In the genomic region with DNA sequence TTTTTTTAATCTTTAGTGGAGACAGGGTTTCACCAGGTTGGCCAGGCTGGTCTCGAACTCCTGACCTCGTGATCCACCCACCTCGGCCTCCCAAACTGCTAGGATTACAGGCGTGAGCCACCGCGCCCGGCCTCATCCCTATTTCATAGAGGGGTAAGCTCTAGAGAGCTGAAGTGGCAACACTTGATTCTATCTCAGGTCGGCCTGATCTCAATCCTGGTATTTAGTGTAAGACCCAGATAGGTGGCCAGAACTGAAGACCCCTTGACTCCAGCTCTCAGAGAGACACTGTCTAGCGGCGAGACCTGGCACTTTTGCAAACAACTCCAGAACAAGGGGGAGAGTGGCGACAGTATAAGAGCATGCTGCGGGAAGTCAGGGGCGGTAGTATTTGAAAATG, we compare ENCODE assay signal across 8 cellular contexts. TPM values are rescaled to one million over a fixed set of nuclear protein-coding genes. Genes with fewer than 3 reads are reported as not detected.
A peak's percentile ranks its signal among the peaks of the same experiment; 100 is the strongest.
DNase-seq lines count a peak whose midpoint lies in the region; ATAC-seq and TF ChIP-seq lines count a peak whose summit lies in the region.
"Not testable (repeated sequence)": the region's sequence is repeated elsewhere in the genome, so short reads cannot be mapped to it uniquely, and the experiment has no call there.

No MANE protein-coding gene starts in this region.

- TF ChIP-seq RAD21 in SK-N-SH (IDR thresholded peaks at IDR 0.05; ENCODE audit: low read length); liver (IDR thresholded peaks at IDR 0.05): not testable (repeated sequence)

- peak overlapping the region; percentile 34 to 60; a peak in 3 of 4 replicates for H3K27ac ChIP-seq in SK-N-SH (ENCODE audit: low read depth in 2 of 2, low read length in 1 of 2)
- H3K27ac ChIP-seq in angular gyrus (ENCODE audit: low read depth, low read length): peak overlapping the region; percentile 89
- H3K27ac ChIP-seq in esophagus muscularis mucosa (replicated peaks in 1 of 4): peak overlapping the region; percentile 82 to 91 (median 88)
- H3K27ac ChIP-seq in liver (ENCODE audit: low read depth in 1 of 2, low read length in 2 of 2): peak overlapping the region in 1 of 2 donors; percentile 29
- not testable (repeated sequence) for H3K27ac ChIP-seq in trophoblast cell (ENCODE audit: low read depth, low read length)
- peak overlapping the region; percentile 72 for H3K27ac ChIP-seq in upper lobe of right lung

- peak overlapping the region; percentile 25 for H4K91ac ChIP-seq in trophoblast cell (ENCODE audit: low read depth, low read length)

- H3K18ac ChIP-seq in trophoblast cell (ENCODE audit: low read length): not testable (repeated sequence)

- H2BK12ac ChIP-seq in trophoblast cell (ENCODE audit: low read length): not testable (repeated sequence)

- not testable (repeated sequence) for TF ChIP-seq POLR2A in esophagus muscularis mucosa (IDR thresholded peaks at IDR 0.05; ENCODE audit: low read depth)

- ATAC-seq in HG03354 (IDR thresholded peaks at IDR 0.05; ENCODE audit: poor library complexity, severe bottlenecking, unreplicated experiment) (peak; percentile 17), upper lobe of right lung (peak; percentile 7)

- not testable (repeated sequence) for H4K20me1 ChIP-seq in SK-N-SH (ENCODE audit: insufficient read depth)

- not testable (repeated sequence) for H3K79me1 ChIP-seq in trophoblast cell (ENCODE audit: low read length)

- not testable (repeated sequence) for H2BK5ac ChIP-seq in trophoblast cell (ENCODE audit: low read depth, low read length, poor library complexity)

- intact Hi-C loops in esophagus muscularis mucosa (cut with DNase I): loop anchor here (5.0 kb wide), 1 partner anchor 41 kb away; no protein-coding TSS in a partner anchor
- intact Hi-C loops in upper lobe of right lung (cut with DNase I): not testable (repeated sequence)

- H3K4me1 ChIP-seq in SK-N-SH (ENCODE audit: control insufficient read depth in 1 of 2, insufficient read depth in 2 of 2, low read depth in 1 of 2, low read length in 1 of 2) (peaks cover 7 to 23% of the 10 kb centered on the region in 2 experiments; a peak in 3 of 4 replicates), esophagus muscularis mucosa (peaks cover 22 to 48% (median 33%) of the 10 kb centered on the region in 4 donors), liver (ENCODE audit: control insufficient read depth in 4 of 4, insufficient read depth in 4 of 4, low read length in 3 of 4) (peaks cover 10 to 24% (median 19%) of the 10 kb centered on the region in 4 donors), trophoblast cell (ENCODE audit: control insufficient read depth in 1 of 2, insufficient read depth in 2 of 2, low read length in 2 of 2) (peaks cover 12 to 19% of the 10 kb centered on the region in 2 experiments), upper lobe of right lung (peaks cover 13% of the 10 kb centered on the region)

- not testable (repeated sequence) for H3K36me3 ChIP-seq in GM06990 (ENCODE audit: control insufficient read depth, insufficient read depth, low read length); SK-N-SH (replicated peaks in 1 of 2; ENCODE audit: control insufficient read depth in 1 of 2, insufficient read depth in 2 of 2, low read length in 1 of 2); esophagus muscularis mucosa; liver (ENCODE audit: control insufficient read depth in 4 of 4, insufficient read depth in 3 of 4, low read depth in 1 of 4, low read length in 3 of 4); trophoblast cell (ENCODE audit: control insufficient read depth in 1 of 2, insufficient read depth in 2 of 2, low read length in 2 of 2); upper lobe of right lung

- H2AK5ac ChIP-seq in trophoblast cell (ENCODE audit: low read length): not testable (repeated sequence)

- H3K79me2 ChIP-seq in SK-N-SH (ENCODE audit: insufficient read depth): peaks cover 37% of the 10 kb centered on the region
- H3K79me2 ChIP-seq in trophoblast cell (ENCODE audit: control insufficient read depth, insufficient read depth, low read length, poor library complexity): not testable (repeated sequence)

- H3K9ac ChIP-seq in SK-N-SH: not testable (repeated sequence)
- H3K9ac ChIP-seq in liver (ENCODE audit: low read depth in 1 of 2, low read length in 2 of 2) (peak overlapping the region in 1 of 2 donors; percentile 52), trophoblast cell (ENCODE audit: low read length) (peak overlapping the region; percentile 14)

- not testable (repeated sequence) for DNase-seq in GM06990 (ENCODE audit: extremely low read depth, insufficient read length); esophagus muscularis mucosa (ENCODE audit: extremely low spot score); trophoblast cell; upper lobe of right lung
- DNase-seq in SK-N-SH: peak; percentile 48

- peak overlapping the region; percentile 16 for H3K14ac ChIP-seq in trophoblast cell (ENCODE audit: low read length)

- CTCF ChIA-PET in SK-N-SH (lab: Yijun Ruan, JAX): not testable (repeated sequence)

- peak overlapping the region; percentile 25 for H3K4me3 ChIP-seq in GM06990 (replicated peaks; ENCODE audit: low read depth, low read length)
- peak overlapping the region in 1 of 2 experiments; percentile 28; a peak in 2 of 4 replicates for H3K4me3 ChIP-seq in SK-N-SH (ENCODE audit: low read depth in 2 of 2, low read length in 1 of 2)
- peak overlapping the region; percentile 79 to 99 (median 88) for H3K4me3 ChIP-seq in esophagus muscularis mucosa
- H3K4me3 ChIP-seq in liver (ENCODE audit: low read depth in 1 of 3, low read length in 3 of 3): peak overlapping the region; percentile 44 to 56 (median 53)
- not testable (repeated sequence) for H3K4me3 ChIP-seq in trophoblast cell (ENCODE audit: low read depth, low read length)
- H3K4me3 ChIP-seq in upper lobe of right lung: peak overlapping the region; percentile 75

- peak overlapping the region; percentile 60 for H3K4me2 ChIP-seq in SK-N-SH
- H3K4me2 ChIP-seq in trophoblast cell (ENCODE audit: low read length): peak overlapping the region; percentile 70

- peak overlapping the region; percentile 91 for H4K8ac ChIP-seq in trophoblast cell (ENCODE audit: low read depth, low read length)

- H3K23ac ChIP-seq in trophoblast cell (ENCODE audit: low read length): not testable (repeated sequence)

- H3K9me3 ChIP-seq in SK-N-SH; esophagus muscularis mucosa; liver (ENCODE audit: control insufficient read depth in 4 of 4, low read length in 3 of 4); trophoblast cell (ENCODE audit: insufficient read depth, low read depth, low read length); upper lobe of right lung: not testable (repeated sequence)

- peak overlapping the region; percentile 39 for H3K4ac ChIP-seq in trophoblast cell (ENCODE audit: low read depth, low read length)

- H3K27me3 ChIP-seq in GM06990 (replicated peaks; ENCODE audit: control insufficient read depth, insufficient read depth, low read length); SK-N-SH (ENCODE audit: insufficient read depth); esophagus muscularis mucosa; liver (ENCODE audit: control insufficient read depth in 4 of 4, insufficient read depth in 4 of 4, low read length in 3 of 4); trophoblast cell (ENCODE audit: insufficient read depth, low read length); upper lobe of right lung: not testable (repeated sequence)

- H3F3A ChIP-seq in SK-N-SH (replicated peaks; ENCODE audit: insufficient read depth): not testable (repeated sequence)

- H3K9me2 ChIP-seq in SK-N-SH: not testable (repeated sequence)

- not testable (repeated sequence) for TF ChIP-seq EP300 in SK-N-SH (IDR thresholded peaks at IDR 0.05; ENCODE audit: borderline replicate concordance in 1 of 2, low read depth in 1 of 2, low read length in 1 of 2); esophagus muscularis mucosa (IDR thresholded peaks at IDR 0.05)

- 58% methylated on average over 13 of the region's 13 CpGs for WGBS in SK-N-SH (ENCODE audit: low lambda C conversion rate)
- 45% methylated on average over 13 of the region's 13 CpGs for WGBS in esophagus muscularis mucosa
- 47% methylated on average over 13 of the region's 13 CpGs for WGBS in liver
- WGBS in trophoblast cell (ENCODE audit: extremely low coverage, insufficient coverage, insufficient read length): no CpG with 5 or more reads among the region's 13 CpGs

- H4K12ac ChIP-seq in trophoblast cell (ENCODE audit: low read depth, low read length): peak overlapping the region; percentile 76

- POLR2A ChIA-PET in SK-N-SH (lab: Yijun Ruan, JAX): interaction anchor here (0.5 to 1.3 kb wide), 2 partner anchors 12 to 1750 kb away, joined by 5 read pairs; no protein-coding TSS in a partner anchor

- TF ChIP-seq CTCF in GM06990 (IDR thresholded peaks at IDR 0.05; ENCODE audit: insufficient read depth, low read length, poor library complexity, severe bottlenecking); SK-N-SH (IDR thresholded peaks at IDR 0.05); esophagus muscularis mucosa (IDR thresholded peaks at IDR 0.05); liver (IDR thresholded peaks at IDR 0.05; ENCODE audit: low read depth, low read length, missing input control); upper lobe of right lung (IDR thresholded peaks at IDR 0.05): not testable (repeated sequence)

- H2AFZ ChIP-seq in SK-N-SH (ENCODE audit: low read depth) (peak overlapping the region; percentile 97), trophoblast cell (ENCODE audit: insufficient read depth, low read length, poor library complexity) (peak overlapping the region; percentile 88)

- H2BK120ac ChIP-seq in trophoblast cell (ENCODE audit: insufficient read depth, low read length, poor library complexity): peak overlapping the region; percentile 76

RNA-seq across cellular contexts. Expression of a gene that starts 0.6 kb away (rescaled TPM):
- polyA plus RNA-seq in SK-N-SH (2012; rRNA removed): 21.2 and 26.4 TPM in 2 replicates
- polyA plus RNA-seq in SK-N-SH (2012; cell fraction: cytosol; rRNA removed): 6.0 and 9.9 TPM in 2 replicates
- 104 and 119 TPM in 2 replicates for polyA plus RNA-seq in SK-N-SH (2012; cell fraction: nucleus; rRNA removed)
- 10 to 100 TPM; 23.9 to 44.2 (median 32.1) TPM for total RNA-seq in esophagus muscularis mucosa
- 10 to 100 TPM; 22.8 to 42.6 TPM for total RNA-seq in liver
- 10 to 100 TPM in 1 of 2 donors, 1 to 10 TPM in 1; 8.0 to 11.1 TPM for polyA plus RNA-seq in liver
- 11.5 and 11.6 TPM in 2 replicates for polyA plus RNA-seq in trophoblast cell (2013)
- total RNA-seq in upper lobe of right lung: 20.7 TPM

RNA-seq across cellular contexts. Expression of a gene that starts 7.7 kb away (rescaled TPM):
- polyA plus RNA-seq in SK-N-SH (2012; rRNA removed) (94.4 and 111 TPM in 2 replicates), liver (10 to 100 TPM in 1 of 2 donors, 1 to 10 TPM in 1; 5.0 to 14.0 TPM)
- 24.8 and 39.7 TPM in 2 replicates for polyA plus RNA-seq in SK-N-SH (2012; cell fraction: cytosol; rRNA removed)
- 624 and 677 TPM in 2 replicates for polyA plus RNA-seq in SK-N-SH (2012; cell fraction: nucleus; rRNA removed)
- total RNA-seq in esophagus muscularis mucosa (10 to 100 TPM; 71.6 to 92.3 (median 88.5) TPM), liver (10 to 100 TPM; 22.6 to 26.9 TPM), upper lobe of right lung (88.4 TPM)
- 60.0 and 65.8 TPM in 2 replicates for polyA plus RNA-seq in trophoblast cell (2013)

RNA-seq across cellular contexts. Expression of a gene that starts 45.1 kb away (rescaled TPM):
- polyA plus RNA-seq in SK-N-SH (2012; rRNA removed) (19.9 and 20.4 TPM in 2 replicates), liver (10 to 100 TPM; 14.6 to 14.8 TPM)
- 11.7 and 17.0 TPM in 2 replicates for polyA plus RNA-seq in SK-N-SH (2012; cell fraction: cytosol; rRNA removed)
- polyA plus RNA-seq in SK-N-SH (2012; cell fraction: nucleus; rRNA removed): 20.2 and 29.0 TPM in 2 replicates
- total RNA-seq in esophagus muscularis mucosa (1 to 10 TPM; 3.0 to 5.5 (median 4.3) TPM), liver (10 to 100 TPM; 15.3 to 15.6 TPM), upper lobe of right lung (13.2 TPM)
- 25.6 and 29.1 TPM in 2 replicates for polyA plus RNA-seq in trophoblast cell (2013)
